Comparison of ENCODE assay signal across 21 cellular contexts in genomic region chr5:126628102-126628501, GRCh38.
"Had no signal": no experiment of that assay in that cellular context is flagged by ENCODE, and none has a peak within 500 bp of the region (broad histone marks: within the 10 kb centered on the region; RNA-seq: fewer than 3 reads in every experiment).

No MANE protein-coding gene starts in this region.

- H3K27me3 Mint-ChIP-seq: central memory CD8-positive, alpha-beta T cell; effector memory CD8-positive, alpha-beta T cell; memory B cell; naive B cell; natural killer cell treated with Interleukin-12 subunit alpha and Interleukin-12 subunit beta and Interleukin-15 and Interleukin-18, amount 100 ng/mL, for 72 hours; stimulated activated memory B cell treated with anti-CD40 and anti-IgM and Interleukin-4, amounts not matched to agents 10 μg/mL and 1 μg/mL and 100 μg/mL, for 72 hours; stimulated activated naive CD8-positive, alpha-beta T cell treated with anti-CD3 and anti-CD28 coated beads, Interleukin-15, Interleukin-2, amounts not matched to agents 100 ng/mL and 50 ng/mL, for 24 hours had no signal

- DNase-seq: dermis blood vessel endothelial cell; effector memory CD8-positive, alpha-beta T cell; gastrocnemius medialis; heart left ventricle; kidney; mucosa of descending colon; naive B cell; psoas muscle; right cardiac atrium; spleen; stimulated activated CD4-positive, alpha-beta T cell treated with anti-CD3 and anti-CD28 coated beads, Interleukin-4, amount 100 ng/mL, for 4 hours; upper lobe of right lung; uterus had no signal

- ATAC-seq: effector memory CD8-positive, alpha-beta T cell; gastrocnemius medialis; heart left ventricle; left lobe of liver; mucosa of descending colon; natural killer cell treated with Interleukin-12 subunit alpha and Interleukin-12 subunit beta and Interleukin-15 and Interleukin-18, amount 100 ng/mL, for 72 hours; psoas muscle; right cardiac atrium; stimulated activated memory B cell treated with anti-CD40 and anti-IgM and Interleukin-4, amounts not matched to agents 10 μg/mL and 1 μg/mL and 100 μg/mL, for 72 hours; upper lobe of right lung had no signal

- H3K27ac Mint-ChIP-seq: memory B cell; mesothelial cell of epicardium; naive B cell; natural killer cell treated with Interleukin-12 subunit alpha and Interleukin-12 subunit beta and Interleukin-15 and Interleukin-18, amount 100 ng/mL, for 72 hours; stimulated activated memory B cell treated with anti-CD40 and anti-IgM and Interleukin-4, amounts not matched to agents 10 μg/mL and 1 μg/mL and 100 μg/mL, for 72 hours; stimulated activated naive CD8-positive, alpha-beta T cell treated with anti-CD3 and anti-CD28 coated beads, Interleukin-15, Interleukin-2, amounts not matched to agents 100 ng/mL and 50 ng/mL, for 24 hours had no signal

- H3K4me1 Mint-ChIP-seq: central memory CD8-positive, alpha-beta T cell; memory B cell; mesothelial cell of epicardium; naive B cell; neural crest cell; stimulated activated memory B cell treated with anti-CD40 and anti-IgM and Interleukin-4, amounts not matched to agents 10 μg/mL and 1 μg/mL and 100 μg/mL, for 72 hours had no signal

- H3K9me3 Mint-ChIP-seq: central memory CD8-positive, alpha-beta T cell; effector memory CD8-positive, alpha-beta T cell; memory B cell; mesothelial cell of epicardium; naive B cell; natural killer cell treated with Interleukin-12 subunit alpha and Interleukin-12 subunit beta and Interleukin-15 and Interleukin-18, amount 100 ng/mL, for 72 hours; neural crest cell; stimulated activated memory B cell treated with anti-CD40 and anti-IgM and Interleukin-4, amounts not matched to agents 10 μg/mL and 1 μg/mL and 100 μg/mL, for 72 hours; stimulated activated naive CD8-positive, alpha-beta T cell treated with anti-CD3 and anti-CD28 coated beads, Interleukin-15, Interleukin-2, amounts not matched to agents 100 ng/mL and 50 ng/mL, for 24 hours had no signal

- H3K4me3 Mint-ChIP-seq: central memory CD8-positive, alpha-beta T cell; effector memory CD8-positive, alpha-beta T cell; memory B cell; mesothelial cell of epicardium; naive B cell; natural killer cell treated with Interleukin-12 subunit alpha and Interleukin-12 subunit beta and Interleukin-15 and Interleukin-18, amount 100 ng/mL, for 72 hours; neural crest cell; stimulated activated memory B cell treated with anti-CD40 and anti-IgM and Interleukin-4, amounts not matched to agents 10 μg/mL and 1 μg/mL and 100 μg/mL, for 72 hours; stimulated activated naive CD8-positive, alpha-beta T cell treated with anti-CD3 and anti-CD28 coated beads, Interleukin-15, Interleukin-2, amounts not matched to agents 100 ng/mL and 50 ng/mL, for 24 hours had no signal
